ENCODE assay signal across 31 cellular contexts in genomic region chr6:102517506-102517905, GRCh38.
"Had no signal": no experiment of that assay in that cellular context is flagged by ENCODE, and none has a peak within 500 bp of the region (broad histone marks: within the 10 kb centered on the region; RNA-seq: fewer than 3 reads in every experiment).

No MANE protein-coding gene starts in this region.

- H3K27me3 ChIP-seq: brain microvascular endothelial cell, esophagus muscularis mucosa, foreskin keratinocyte, gastrocnemius medialis, heart left ventricle had no signal

- H3K4me1 ChIP-seq: esophagus muscularis mucosa, foreskin keratinocyte, gastrocnemius medialis, heart left ventricle had no signal

- H3K36me3 ChIP-seq: brain microvascular endothelial cell, esophagus muscularis mucosa, gastrocnemius medialis, heart left ventricle, WERI-Rb-1 had no signal

- FAIRE-seq: astrocyte, bronchial epithelial cell had no signal

- ATAC-seq: activated CD4-positive, CD25-positive, alpha-beta regulatory T cell treated with anti-CD3 and anti-CD28 coated beads, Interleukin-2, amount 50 U/mL, for 24 hours; activated CD8-positive, alpha-beta T cell treated with anti-CD3 and anti-CD28 coated beads for 36 hours; activated T-cell treated with anti-CD3 and anti-CD28 coated beads, Interleukin-2, amount 50 U/mL, for 4 hours; activated T-helper 17 cell treated with anti-CD3 and anti-CD28 coated beads, Interleukin-2, amount 50 U/mL, for 72 hours; effector memory CD8-positive, alpha-beta T cell; foreskin keratinocyte; gastrocnemius medialis; heart left ventricle; T-helper 17 cell had no signal

- H3K9me3 ChIP-seq: esophagus muscularis mucosa, gastrocnemius medialis had no signal

- DNase-seq: activated B cell treated with CpG ODN at 0.5 μM for 24 hours; activated CD4-positive, alpha-beta T cell treated with anti-CD3 and anti-CD28 coated beads for 48 hours; activated CD4-positive, alpha-beta T cell treated with anti-CD3 and anti-CD28 coated beads, Interleukin-2, amount 50 U/mL, for 1 hour; activated CD4-positive, alpha-beta T cell treated with anti-CD3 and anti-CD28 coated beads, Interleukin-2, amount 50 U/mL, for 48 hours; activated CD8-positive, alpha-beta memory T cell treated with anti-CD3 and anti-CD28 coated beads for 24 hours; activated CD8-positive, alpha-beta T cell treated with anti-CD3 and anti-CD28 coated beads for 36 hours; activated effector memory CD4-positive, alpha-beta T cell treated with Interleukin-2 at 50 U/mL for 16 hours; activated gamma-delta T cell treated with Interleukin-2 at 50 U/mL for 16 hours; activated naive CD4-positive, alpha-beta T cell treated with anti-CD3 and anti-CD28 coated beads, Interleukin-2, amount 50 U/mL, for 16 hours; activated naive CD4-positive, alpha-beta T cell treated with Interleukin-2 at 50 U/mL for 16 hours; activated T-cell treated with anti-CD3 and anti-CD28 coated beads, Interleukin-2, amount 50 U/mL, for 4 hours; amniotic stem cell; anterior cingulate cortex; brain microvascular endothelial cell; dermis blood vessel endothelial cell; effector CD4-positive, alpha-beta T cell; effector memory CD8-positive, alpha-beta T cell; erythroblast; foreskin keratinocyte; gastrocnemius medialis; glutamatergic neuron; heart left ventricle; T-helper 17 cell; T1000; WERI-Rb-1 had no signal

- H3K4me3 ChIP-seq: coronary artery, esophagus muscularis mucosa, gastrocnemius medialis, heart left ventricle had no signal

- H3K27ac ChIP-seq: brain microvascular endothelial cell, coronary artery, esophagus muscularis mucosa, foreskin keratinocyte, gastrocnemius medialis, heart left ventricle, WERI-Rb-1 had no signal
